Comparison of ENCODE assay signal across 35 cellular contexts in genomic region chr6:140966676-140967075, GRCh38.
"Had no signal": no experiment of that assay in that cellular context is flagged by ENCODE, and none has a peak within 500 bp of the region (broad histone marks: within the 10 kb centered on the region; RNA-seq: fewer than 3 reads in every experiment).

No MANE protein-coding gene starts in this region.

- H2AFZ ChIP-seq: PC-9 had no signal

- H3K4me1 ChIP-seq: ascending aorta, body of pancreas, breast epithelium had no signal

- H3K9me3 ChIP-seq: body of pancreas, breast epithelium had no signal

- H3K4me3 ChIP-seq: ascending aorta, body of pancreas, breast epithelium, PC-9 had no signal

- H3K36me3 ChIP-seq: ascending aorta, breast epithelium, WERI-Rb-1 had no signal

- H3K4me2 ChIP-seq: KMS-11, PC-9 had no signal

- DNase-seq: activated CD4-positive, alpha-beta memory T cell treated with anti-CD3 and anti-CD28 coated beads, Interleukin-2, amount 10 ng/mL, durations not matched to agents 7 days and 5 days; activated CD4-positive, alpha-beta T cell treated with anti-CD3 and anti-CD28 coated beads for 1 hour; activated CD4-positive, alpha-beta T cell treated with anti-CD3 and anti-CD28 coated beads for 48 hours; activated CD4-positive, CD25-positive, alpha-beta regulatory T cell; activated CD8-positive, alpha-beta memory T cell treated with anti-CD3 and anti-CD28 coated beads for 24 hours; activated CD8-positive, alpha-beta memory T cell treated with anti-CD3 and anti-CD28 coated beads, Interleukin-2, amount 10 ng/mL, durations not matched to agents 7 days and 5 days; activated CD8-positive, alpha-beta memory T cell treated with anti-CD3 and anti-CD28 coated beads, Interleukin-2, amount 50 U/mL, for 48 hours; activated effector memory CD4-positive, alpha-beta T cell treated with Interleukin-2 at 50 U/mL for 16 hours; activated naive CD4-positive, alpha-beta T cell treated with anti-CD3 and anti-CD28 coated beads, Interleukin-2, amount 10 ng/mL, durations not matched to agents 7 days and 5 days; activated naive CD8-positive, alpha-beta T cell treated with anti-CD3 and anti-CD28 coated beads, Interleukin-2, amount 50 U/mL, for 24 hours; activated T-cell treated with anti-CD3 and anti-CD28 coated beads, Interleukin-2, amount 50 U/mL, for 48 hours; amygdala; body of pancreas; MM.1S; MV-4-11; NCI-H1092; NCI-H1436 treated with DMSO at 0.1 percent for 48 hours; NCI-H1694 treated with DMSO at 0.1 percent for 48 hours; NCI-H2029; NCI-H345; NCI-H510A; NCI-H526; NCI-H748 treated with DMSO at 0.1 percent for 48 hours; NK-92 treated with Interleukin-12 subunit alpha and Interleukin-12 subunit beta, amount 100 ng/mL, for 24 hours; PC-9; SW 1271; T-helper 1 cell; T-helper 2 cell; T-helper 9 cell; WERI-Rb-1 had no signal

- ATAC-seq: activated CD8-positive, alpha-beta memory T cell treated with anti-CD3 and anti-CD28 coated beads, Interleukin-2, amount 10 ng/mL, durations not matched to agents 7 days and 5 days; activated naive CD8-positive, alpha-beta T cell treated with anti-CD3 and anti-CD28 coated beads, Interleukin-2, amount 50 U/mL, for 24 hours; body of pancreas; Right ventricle myocardium inferior had no signal

- H3K27me3 ChIP-seq: ascending aorta, body of pancreas, breast epithelium had no signal

- H3K27ac ChIP-seq: ascending aorta, body of pancreas, breast epithelium, KMS-11, PC-9, RWPE1, WERI-Rb-1 had no signal

- H3K9ac ChIP-seq: KMS-11 had no signal
